15 cellular contexts compared by ENCODE assay signal in the genomic region with DNA sequence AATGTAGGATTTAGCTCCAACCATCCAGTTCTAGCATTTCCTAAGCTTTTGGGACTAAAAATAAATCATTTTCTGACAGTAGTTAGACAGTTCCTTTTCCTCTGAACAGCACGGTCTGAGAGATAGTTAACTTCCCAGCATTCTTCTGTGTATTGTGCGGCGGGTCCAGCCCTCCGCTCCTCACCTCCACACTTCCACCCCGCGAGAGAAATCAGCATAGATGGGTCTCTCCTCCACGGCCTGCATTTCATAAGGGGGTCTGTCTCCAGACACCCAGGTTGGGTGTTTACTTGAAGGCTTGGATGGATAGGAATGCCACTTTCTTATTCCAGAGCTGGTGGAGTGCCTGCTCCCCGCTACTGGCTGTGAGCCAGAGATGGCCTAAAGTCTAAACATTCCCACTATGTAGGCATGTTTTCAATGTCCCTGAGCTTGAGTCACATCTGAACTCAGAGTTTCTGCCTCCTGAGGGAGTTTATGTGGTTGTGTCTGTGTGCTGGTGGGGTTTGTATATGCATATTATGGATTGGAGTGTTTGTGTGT. TPM values are rescaled to one million over a fixed set of nuclear protein-coding genes. Genes with fewer than 3 reads are reported as not detected.
DNase-seq lines count a peak whose midpoint lies in the region; ATAC-seq, FAIRE-seq and TF ChIP-seq lines count a peak whose summit lies in the region.
"Had no signal": no experiment of that assay in that cellular context is flagged by ENCODE, and none has a peak within 500 bp of the region (broad histone marks: within the 10 kb centered on the region; RNA-seq: fewer than 3 reads in every experiment).

No MANE protein-coding gene starts in this region.

- no peak overlapping the region for H3K4me3 ChIP-seq in foreskin fibroblast (ENCODE audit: low read depth in 1 of 2, low read length in 2 of 2)

- no peaks in the 10 kb centered on the region for H3K36me3 Mint-ChIP-seq in osteocyte (ENCODE audit: unreplicated experiment)
- H3K36me3 Mint-ChIP-seq: natural killer cell had no signal

- peak overlapping the region; percentile 62 for H3K27ac Mint-ChIP-seq in osteocyte (ENCODE audit: unreplicated experiment)
- H3K27ac Mint-ChIP-seq: activated CD4-positive, alpha-beta T cell treated with anti-CD3 and anti-CD28 coated beads, Interleukin-2, amount 10 ng/mL, durations not matched to agents 7 days and 5 days; effector memory CD8-positive, alpha-beta T cell; natural killer cell had no signal

- no peak for ATAC-seq in GM19463 (IDR thresholded peaks at IDR 0.05; ENCODE audit: unreplicated experiment)
- ATAC-seq: effector memory CD8-positive, alpha-beta T cell; natural killer cell had no signal

- FAIRE-seq in GM19239 (lab: Jason Lieb, UNC) = no peak

- in situ Hi-C loops in Caki2 (cut with HindIII; ENCODE audit: low pct_unique_long_range_greater_than_20kb, low sequenced_read_pairs) = no loop called here

- no peak overlapping the region for H3K4me3 Mint-ChIP-seq in osteocyte (ENCODE audit: unreplicated experiment)
- H3K4me3 Mint-ChIP-seq: activated CD4-positive, alpha-beta T cell treated with anti-CD3 and anti-CD28 coated beads, Interleukin-2, amount 10 ng/mL, durations not matched to agents 7 days and 5 days; effector memory CD8-positive, alpha-beta T cell; natural killer cell had no signal

- no peaks in the 10 kb centered on the region for H3K27me3 Mint-ChIP-seq in osteocyte (ENCODE audit: unreplicated experiment)
- H3K27me3 Mint-ChIP-seq: effector memory CD8-positive, alpha-beta T cell had no signal

- no peaks in the 10 kb centered on the region for H3K9me3 Mint-ChIP-seq in osteocyte (ENCODE audit: unreplicated experiment)
- H3K9me3 Mint-ChIP-seq: activated CD4-positive, alpha-beta T cell treated with anti-CD3 and anti-CD28 coated beads, Interleukin-2, amount 10 ng/mL, durations not matched to agents 7 days and 5 days; effector memory CD8-positive, alpha-beta T cell; natural killer cell had no signal

- TF ChIP-seq CTCF in foreskin fibroblast (IDR thresholded peaks at IDR 0.05; ENCODE audit: low read depth, low read length) (no peak), osteocyte (IDR thresholded peaks at IDR 0.05) (no peak)

- DNase-seq in Caki2 (ENCODE audit: low read depth) (peak; percentile 41), UCSD-AML1 (lab: John Stamatoyannopoulos, UW; ENCODE audit: unreplicated experiment) (peak; percentile 19), foreskin fibroblast (peak; percentile 26 to 71), osteocyte (ENCODE audit: extremely low spot score, unreplicated experiment) (no peak), GM19239 (ENCODE audit: insufficient read length, low spot score) (no peak)
- DNase-seq in stimulated activated CD4-positive, alpha-beta T cell treated with anti-CD3 and anti-CD28 coated beads, Interleukin-4, amount 100 ng/mL, for 4 hours = no peak
- DNase-seq in effector CD8-positive, alpha-beta T cell (lab: John Stamatoyannopoulos, UW) = no peak
- DNase-seq: activated CD4-positive, alpha-beta T cell treated with anti-CD3 and anti-CD28 coated beads, Interleukin-2, amount 10 ng/mL, durations not matched to agents 7 days and 5 days; activated gamma-delta T cell treated with Interleukin-2 at 50 U/mL for 16 hours; C1 segment of cervical spinal cord; effector memory CD8-positive, alpha-beta T cell; natural killer cell; NCI-H1694; NK-92 treated with Interleukin-12 subunit alpha and Interleukin-12 subunit beta, amount 100 ng/mL, for 24 hours had no signal

- H3K4me1 Mint-ChIP-seq in osteocyte (ENCODE audit: unreplicated experiment) = peaks cover 16% of the 10 kb centered on the region

RNA-seq across cellular contexts. Expression of a gene that starts 38.0 kb away (rescaled TPM):
- total RNA-seq in Caki2 (2014; rRNA removed; shearing (Covaris generic); ENCODE audit: low replicate concordance) = 69.9 and 85.8 TPM in 2 replicates
- total RNA-seq in osteocyte = 17.5 and 17.9 TPM in 2 replicates

Comparison
In these comparisons a context has a peak if more than half of its experiments do, and no peak if none do; other contexts are left out.
1. DNase-seq: peak in Caki2 (single experiment), UCSD-AML1 (single experiment) and foreskin fibroblast (2 of 2); none in osteocyte (single experiment), GM19239 (single experiment), stimulated activated CD4-positive, alpha-beta T cell treated with anti-CD3 and anti-CD28 coated beads, Interleukin-4, amount 100 ng/mL, for 4 hours (0 of 2) and effector CD8-positive, alpha-beta T cell (single experiment).